Comparison of ENCODE assay signal across 17 cellular contexts in genomic region chr3:54056521-54056920, GRCh38.
"Had no signal": no experiment of that assay in that cellular context is flagged by ENCODE, and none has a peak within 500 bp of the region (broad histone marks: within the 10 kb centered on the region; RNA-seq: fewer than 3 reads in every experiment).

No MANE protein-coding gene starts in this region.

- H3K4me3 ChIP-seq: hepatocyte, right atrium auricular region, skin epidermis, transverse colon had no signal

- H3K27ac ChIP-seq: hepatocyte, right atrium auricular region, skin epidermis, transverse colon had no signal

- H3K9me3 ChIP-seq: right atrium auricular region, transverse colon had no signal

- H3K27me3 ChIP-seq: right atrium auricular region, transverse colon had no signal

- H3K4me1 ChIP-seq: right atrium auricular region, transverse colon had no signal

- DNase-seq: activated B cell treated with CpG ODN at 0.5 μM for 24 hours; activated CD4-positive, alpha-beta T cell treated with anti-CD3 and anti-CD28 coated beads, Interleukin-2, amount 10 ng/mL, durations not matched to agents 24 days and 14 days; activated CD8-positive, alpha-beta memory T cell treated with anti-CD3 and anti-CD28 coated beads, Interleukin-2, amount 50 U/mL, for 4 hours; activated CD8-positive, alpha-beta T cell treated with anti-CD3 and anti-CD28 coated beads, Interleukin-2, amount 10 ng/mL, durations not matched to agents 7 days and 5 days; activated effector memory CD4-positive, alpha-beta T cell treated with anti-CD3 and anti-CD28 coated beads, Interleukin-2, amount 50 U/mL, for 16 hours; activated T-cell treated with anti-CD3 and anti-CD28 coated beads, Interleukin-2, amount 50 U/mL, for 48 hours; amniotic stem cell; islet precursor cell; left ventricle myocardium superior; mesenchymal stem cell; natural killer cell; stimulated activated CD4-positive, alpha-beta T cell treated with anti-CD3 and anti-CD28 coated beads, Interleukin-4, amount 100 ng/mL, for 24 hours; stimulated activated naive CD8-positive, alpha-beta T cell treated with anti-CD3 and anti-CD28 coated beads, Interleukin-15, Interleukin-2, amounts not matched to agents 100 U/mL and 50 U/mL, for 24 hours; transverse colon had no signal

- H3K36me3 ChIP-seq: right atrium auricular region, transverse colon had no signal

- ATAC-seq: activated CD8-positive, alpha-beta T cell treated with anti-CD3 and anti-CD28 coated beads, Interleukin-2, amount 10 ng/mL, durations not matched to agents 7 days and 5 days; left ventricle myocardium superior; natural killer cell; stimulated activated naive CD8-positive, alpha-beta T cell treated with anti-CD3 and anti-CD28 coated beads, Interleukin-15, Interleukin-2, amounts not matched to agents 100 U/mL and 50 U/mL, for 24 hours had no signal
